9 cellular contexts compared by ENCODE assay signal in the genomic region with DNA sequence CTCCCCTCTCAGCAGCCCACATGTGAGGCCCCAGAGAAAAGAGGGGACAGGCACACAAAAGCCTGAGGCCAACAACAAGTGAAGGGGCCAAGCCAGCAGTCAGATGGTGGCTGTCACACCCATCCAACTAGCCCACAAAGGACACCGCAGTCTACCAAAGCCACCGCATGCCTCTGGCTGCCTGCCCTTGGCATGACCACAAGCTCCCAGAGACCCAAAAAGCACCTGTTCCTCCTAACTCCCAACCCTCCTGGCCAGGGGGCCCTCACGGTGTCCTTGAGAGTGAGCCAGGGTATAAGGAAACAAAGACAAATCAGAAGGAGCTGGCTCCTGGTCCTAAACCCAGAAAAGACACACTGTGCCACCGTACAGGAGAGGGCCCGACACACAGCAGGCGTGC.
DNase-seq lines count a peak whose midpoint lies in the region; ATAC-seq and TF ChIP-seq lines count a peak whose summit lies in the region.
"Had no signal": no experiment of that assay in that cellular context is flagged by ENCODE, and none has a peak within 500 bp of the region (broad histone marks: within the 10 kb centered on the region; RNA-seq: fewer than 3 reads in every experiment).

No MANE protein-coding gene starts in this region.

- TF ChIP-seq POLR2A in transverse colon (IDR thresholded peaks at IDR 0.05): no peak

- in situ Hi-C loops in transverse colon (cut with MboI; ENCODE audit: low pct_ligation_motif_present in 1 of 4, low pct_unique_long_range_greater_than_20kb in 1 of 4, low sequenced_read_pairs in 3 of 4): no loop called here

- no peaks in the 10 kb centered on the region for H3K27me3 ChIP-seq in transverse colon
- H3K27me3 ChIP-seq in aorta (ENCODE audit: control insufficient read depth in 1 of 2, insufficient read depth in 2 of 2, low read length in 1 of 2): no peaks in the 10 kb centered on the region
- H3K27me3 ChIP-seq: BE2C had no signal

- TF ChIP-seq CTCF in transverse colon (IDR thresholded peaks at IDR 0.05): no peak

- peak overlapping the region; percentile 20 for H3K4me3 Mint-ChIP-seq in activated naive CD8-positive, alpha-beta T cell
- no peak overlapping the region for H3K4me3 Mint-ChIP-seq in activated naive CD8-positive, alpha-beta T cell treated with anti-CD3 and anti-CD28 coated beads, Interleukin-2, amount 50 U/mL, for 24 hours

- ATAC-seq in activated naive CD8-positive, alpha-beta T cell treated with anti-CD3 and anti-CD28 coated beads, Interleukin-2, amount 50 U/mL, for 24 hours: no peak
- no peak for ATAC-seq in aorta (ENCODE audit: low FRiP score)
- no peak for ATAC-seq in GM21786 (IDR thresholded peaks at IDR 0.05; ENCODE audit: unreplicated experiment)

- H3K9me3 ChIP-seq in transverse colon (no peaks in the 10 kb centered on the region), aorta (ENCODE audit: control insufficient read depth, low read length) (no peaks in the 10 kb centered on the region)
- H3K9me3 ChIP-seq: BE2C had no signal

- H3K27me3 Mint-ChIP-seq in activated naive CD8-positive, alpha-beta T cell: no peaks in the 10 kb centered on the region
- H3K27me3 Mint-ChIP-seq in activated naive CD8-positive, alpha-beta T cell treated with anti-CD3 and anti-CD28 coated beads, Interleukin-2, amount 50 U/mL, for 24 hours: no peaks in the 10 kb centered on the region

- H3K4me1 Mint-ChIP-seq in activated naive CD8-positive, alpha-beta T cell (ENCODE audit: low read depth): peaks cover 19% of the 10 kb centered on the region
- H3K4me1 Mint-ChIP-seq in activated naive CD8-positive, alpha-beta T cell treated with anti-CD3 and anti-CD28 coated beads, Interleukin-2, amount 50 U/mL, for 24 hours: peaks cover 16% of the 10 kb centered on the region

- no peak for DNase-seq in activated naive CD8-positive, alpha-beta T cell treated with anti-CD3 and anti-CD28 coated beads, Interleukin-2, amount 50 U/mL, for 24 hours
- DNase-seq in cerebellar cortex (ENCODE audit: low spot score) (peak; percentile 35), myocyte (ENCODE audit: low read depth) (peak; percentile 96), transverse colon (no peak), aorta (no peak), NCI-H526 treated with DMSO at 0.1 percent for 48 hours (lab: John Stamatoyannopoulos, UW) (no peak)

- H3K36me3 ChIP-seq in transverse colon: no peaks in the 10 kb centered on the region
- no peaks in the 10 kb centered on the region for H3K36me3 ChIP-seq in aorta (ENCODE audit: control insufficient read depth in 1 of 2, insufficient read depth in 2 of 2, low read length in 1 of 2)
- H3K36me3 ChIP-seq: BE2C had no signal

- WGBS in transverse colon (ENCODE audit: low coverage in 1 of 2), 2 donors: 35% methylated on average over 6 of the region's 6 CpGs; no CpG with 5 or more reads in 1 of the 2 donors
- WGBS in aorta, 2 donors: 1 to 6% methylated on average over 6 of the region's 6 CpGs

- peaks cover 16 to 38% (median 23%) of the 10 kb centered on the region in 4 donors for H3K4me1 ChIP-seq in transverse colon
- peaks cover 0 to 4% of the 10 kb centered on the region in 2 donors for H3K4me1 ChIP-seq in aorta (ENCODE audit: control insufficient read depth in 1 of 2, insufficient read depth in 2 of 2, low read length in 2 of 2)

- intact Hi-C loops in transverse colon (cut with DNase I; ENCODE audit: low total_unique reads) (no loop called here), aorta (cut with DNase I) (loop anchor here in 1 of 2 donors (5.0 kb wide), 1 partner anchor 74 kb away; no protein-coding TSS in a partner anchor)

- H3K27ac Mint-ChIP-seq in activated naive CD8-positive, alpha-beta T cell: no peak overlapping the region
- H3K27ac Mint-ChIP-seq in activated naive CD8-positive, alpha-beta T cell treated with anti-CD3 and anti-CD28 coated beads, Interleukin-2, amount 50 U/mL, for 24 hours: no peak overlapping the region

- no peaks in the 10 kb centered on the region for H3K9me3 Mint-ChIP-seq in activated naive CD8-positive, alpha-beta T cell (ENCODE audit: low read depth)
- H3K9me3 Mint-ChIP-seq in activated naive CD8-positive, alpha-beta T cell treated with anti-CD3 and anti-CD28 coated beads, Interleukin-2, amount 50 U/mL, for 24 hours: no peaks in the 10 kb centered on the region

- H3K4me3 ChIP-seq in transverse colon: no peak overlapping the region
- no peak overlapping the region for H3K4me3 ChIP-seq in aorta (ENCODE audit: low read length in 2 of 2)

- peaks cover 3% of the 10 kb centered on the region for H3K36me3 Mint-ChIP-seq in activated naive CD8-positive, alpha-beta T cell
- H3K36me3 Mint-ChIP-seq in activated naive CD8-positive, alpha-beta T cell treated with anti-CD3 and anti-CD28 coated beads, Interleukin-2, amount 50 U/mL, for 24 hours (ENCODE audit: low read depth): no peaks in the 10 kb centered on the region

- H3K27ac ChIP-seq in transverse colon (peak overlapping the region; percentile 45 to 69 (median 54)), aorta (ENCODE audit: low read depth in 1 of 2, low read length in 2 of 2) (peak overlapping the region in 1 of 2 donors; percentile 72)

- TF ChIP-seq EP300 in transverse colon (IDR thresholded peaks at IDR 0.05; ENCODE audit: low read depth): no peak

Comparison
In these comparisons a context has a peak if more than half of its experiments do, and no peak if none do; other contexts are left out.
1. DNase-seq: peak in cerebellar cortex (single experiment) and myocyte (single experiment); none in activated naive CD8-positive, alpha-beta T cell treated with anti-CD3 and anti-CD28 coated beads, Interleukin-2, amount 50 U/mL, for 24 hours (single experiment), transverse colon (single experiment), aorta (0 of 2) and NCI-H526 treated with DMSO at 0.1 percent for 48 hours (single experiment).